9 cellular contexts compared by ENCODE assay signal in genomic region chr14:58238252-58239247, GRCh38. TPM values are rescaled to one million over a fixed set of nuclear protein-coding genes. Genes with fewer than 3 reads are reported as not detected.
DNase-seq lines count a peak whose midpoint lies in the region; ATAC-seq, FAIRE-seq and TF ChIP-seq lines count a peak whose summit lies in the region.
"Had no signal": no experiment of that assay in that cellular context is flagged by ENCODE, and none has a peak within 500 bp of the region (broad histone marks: within the 10 kb centered on the region; RNA-seq: fewer than 3 reads in every experiment).

No MANE protein-coding gene starts in this region.

- peak; percentile 53 for ATAC-seq in left lobe of liver

- TF ChIP-seq CTCF in HL-60 (IDR thresholded peaks at IDR 0.05; ENCODE audit: insufficient read depth, low read length) (no peak), bronchial epithelial cell (IDR thresholded peaks at IDR 0.05; ENCODE audit: insufficient read depth, low read length, severe bottlenecking) (no peak), thyroid gland (IDR thresholded peaks at IDR 0.05) (no peak), GM10248 (IDR thresholded peaks at IDR 0.05; ENCODE audit: control extremely low read depth, extremely low read depth, low read depth, missing control alignments) (no peak)

- FAIRE-seq in bronchial epithelial cell (lab: Jason Lieb, UNC) = no peak
- FAIRE-seq: colon had no signal

- no peaks in the 10 kb centered on the region for H3K9me3 ChIP-seq in thyroid gland

- H3K27me3 ChIP-seq in HL-60 (ENCODE audit: insufficient read depth, poor library complexity, severe bottlenecking) = no peaks in the 10 kb centered on the region
- H3K27me3 ChIP-seq in bronchial epithelial cell (ENCODE audit: control insufficient read depth, insufficient read depth, low read length) = no peaks in the 10 kb centered on the region
- H3K27me3 ChIP-seq in thyroid gland = no peaks in the 10 kb centered on the region

- peaks cover 4 to 5% of the 10 kb centered on the region in 2 donors for H3K4me1 ChIP-seq in thyroid gland

- H3K27ac ChIP-seq in HL-60 (replicated peaks) = peak overlapping the region; percentile 58
- H3K27ac ChIP-seq in thyroid gland = peak overlapping the region; percentile 71 to 88 (median 87)

- intact Hi-C loops in thyroid gland (cut with DNase I) = no loop called here

- DNase-seq in AG08396 (ENCODE audit: low spot score) (peak; percentile 8), HL-60 (ENCODE audit: low read depth in 1 of 2, low spot score in 1 of 2) (no peak), bronchial epithelial cell (ENCODE audit: low read depth) (peak; percentile 35), left lobe of liver (ENCODE audit: low spot score) (no peak), thyroid gland (peak; percentile 32 to 34), GM10248 (ENCODE audit: extremely low spot score) (no peak), NCI-H2171 treated with DMSO at 0.1 percent for 48 hours (lab: John Stamatoyannopoulos, UW) (no peak), MV-4-11 (lab: John Stamatoyannopoulos, UW) (no peak)

- CTCF ChIA-PET in GM10248 (lab: Yijun Ruan, JAX) = interaction anchor here (0.9 kb wide), 1 partner anchor 10 kb away, joined by 3 read pairs; no protein-coding TSS in a partner anchor

- peak in 1 of 2 donors; percentile 5 for TF ChIP-seq POLR2A in thyroid gland (IDR thresholded peaks at IDR 0.05)

- H3K36me3 ChIP-seq in bronchial epithelial cell (ENCODE audit: control insufficient read depth, insufficient read depth, low read length) (no peaks in the 10 kb centered on the region), thyroid gland (no peaks in the 10 kb centered on the region)

- H3K4me3 ChIP-seq in HL-60 (replicated peaks; ENCODE audit: insufficient read depth, low read length) (peak overlapping the region; percentile 52), bronchial epithelial cell (ENCODE audit: low read depth, low read length) (peak overlapping the region; percentile 39), thyroid gland (replicated peaks in 1 of 3) (peak overlapping the region in 2 of 3 donors; percentile 48 to 97)

- POLR2A ChIA-PET in GM10248 (lab: Yijun Ruan, JAX) = no interaction called here

- WGBS in thyroid gland, 2 donors = 36 to 47% methylated on average over 16 of the region's 16 CpGs

RNA-seq across cellular contexts. Expression of gene PSMA3, which starts 6.1 kb away (rescaled TPM):
- total RNA-seq in bronchial epithelial cell (76.1 and 90.9 TPM in 2 replicates), left lobe of liver (112 TPM), thyroid gland (100 to 1,000 TPM in 3 of 4 donors, 10 to 100 TPM in 1; 98.6 to 151 (median 131) TPM)

RNA-seq across cellular contexts. Expression of gene ACTR10, which starts 38.6 kb away (rescaled TPM):
- total RNA-seq in bronchial epithelial cell = 31.6 and 36.9 TPM in 2 replicates
- 17.2 TPM for total RNA-seq in left lobe of liver
- total RNA-seq in thyroid gland = 10 to 100 TPM; 59.8 to 79.1 (median 69.0) TPM

RNA-seq across cellular contexts. Expression of gene ARID4A, which starts 59.8 kb away (rescaled TPM):
- total RNA-seq in bronchial epithelial cell = 4.5 and 7.2 TPM in 2 replicates
- 16.7 TPM for total RNA-seq in left lobe of liver
- 10 to 100 TPM; 17.1 to 18.7 (median 17.6) TPM for total RNA-seq in thyroid gland

Comparison
In these comparisons a context has a peak if more than half of its experiments do, and no peak if none do; other contexts are left out.
1. DNase-seq: peak in AG08396 (single experiment), bronchial epithelial cell (single experiment) and thyroid gland (2 of 2); none in HL-60 (0 of 2), left lobe of liver (single experiment), GM10248 (single experiment), NCI-H2171 treated with DMSO at 0.1 percent for 48 hours (single experiment) and MV-4-11 (single experiment).
2. Peak in every context shown above with its lines, with median percentiles within 50 percentile points of each other: H3K4me3 ChIP-seq.